ENCODE assay signal across 25 cellular contexts in genomic region chr10:118276203-118276602, GRCh38.
"Had no signal": no experiment of that assay in that cellular context is flagged by ENCODE, and none has a peak within 500 bp of the region (broad histone marks: within the 10 kb centered on the region; RNA-seq: fewer than 3 reads in every experiment).

No MANE protein-coding gene starts in this region.

- H3K36me3 Mint-ChIP-seq: activated naive CD8-positive, alpha-beta T cell treated with anti-CD3 and anti-CD28 coated beads for 36 hours; stimulated activated memory B cell treated with anti-CD40 and anti-IgM and Interleukin-4, amounts not matched to agents 10 μg/mL and 1 μg/mL and 100 μg/mL, for 72 hours had no signal

- H3K4me3 ChIP-seq: breast epithelium, coronary artery, esophagus squamous epithelium, smooth muscle cell, stomach, suprapubic skin had no signal

- H3K27me3 ChIP-seq: breast epithelium, foreskin keratinocyte had no signal

- H3K27ac ChIP-seq: breast epithelium, coronary artery, foreskin keratinocyte, parathyroid adenoma, suprapubic skin had no signal

- H3K9ac ChIP-seq: parathyroid adenoma had no signal

- H3K36me3 ChIP-seq: breast epithelium, esophagus squamous epithelium, stomach, suprapubic skin had no signal

- H3K27ac Mint-ChIP-seq: activated naive CD8-positive, alpha-beta T cell treated with anti-CD3 and anti-CD28 coated beads for 36 hours; activated T-cell treated with anti-CD3 and anti-CD28 coated beads, Interleukin-2, amount 50 U/mL, for 24 hours; activated T-helper 2 cell treated with anti-CD3 and anti-CD28 coated beads, Interferon-gamma antibody, Interleukin-2, Interleukin-4, amounts not matched to agents 10 μg/mL and 5 μg/mL and 100 μg/mL, durations not matched to agents 14 hours and 24 hours and 36 hours; nephron progenitor cell; stimulated activated memory B cell treated with anti-CD40 and anti-IgM and Interleukin-4, amounts not matched to agents 10 μg/mL and 1 μg/mL and 100 μg/mL, for 72 hours had no signal

- H3K4me2 ChIP-seq: smooth muscle cell had no signal

- ATAC-seq: foreskin keratinocyte; sciatic nerve; stimulated activated memory B cell treated with anti-CD40 and anti-IgM and Interleukin-4, amounts not matched to agents 10 μg/mL and 1 μg/mL and 100 μg/mL, for 72 hours had no signal

- H2AFZ ChIP-seq: parathyroid adenoma had no signal

- H3K9me3 Mint-ChIP-seq: activated T-helper 2 cell treated with anti-CD3 and anti-CD28 coated beads, Interferon-gamma antibody, Interleukin-2, Interleukin-4, amounts not matched to agents 10 μg/mL and 5 μg/mL and 100 μg/mL, durations not matched to agents 14 hours and 24 hours and 36 hours had no signal

- DNase-seq: activated CD4-positive, alpha-beta T cell treated with anti-CD3 and anti-CD28 coated beads for 1 hour; activated CD4-positive, alpha-beta T cell treated with anti-CD3 and anti-CD28 coated beads, Interleukin-2, amount 50 U/mL, for 1 hour; activated naive CD4-positive, alpha-beta T cell; activated naive CD8-positive, alpha-beta T cell treated with anti-CD3 and anti-CD28 coated beads for 36 hours; activated T-cell treated with anti-CD3 and anti-CD28 coated beads, Interleukin-2, amount 50 U/mL, for 24 hours; cerebellar nuclear complex; esophagus squamous epithelium; foreskin keratinocyte; glutamatergic neuron; hypothalamus; mesenchymal stem cell; nephron progenitor cell; stimulated activated CD4-positive, alpha-beta T cell treated with anti-CD3 and anti-CD28 coated beads, Interleukin-15, amount 100 ng/mL, for 24 hours; stomach; T-helper 1 cell; T-helper 9 cell; trophoblast cell had no signal

- H3K4me1 ChIP-seq: breast epithelium, parathyroid adenoma had no signal

- H3K79me2 ChIP-seq: parathyroid adenoma had no signal

- H3K9me3 ChIP-seq: suprapubic skin had no signal
